Comparison of ENCODE assay signal across 8 cellular contexts in the genomic region with DNA sequence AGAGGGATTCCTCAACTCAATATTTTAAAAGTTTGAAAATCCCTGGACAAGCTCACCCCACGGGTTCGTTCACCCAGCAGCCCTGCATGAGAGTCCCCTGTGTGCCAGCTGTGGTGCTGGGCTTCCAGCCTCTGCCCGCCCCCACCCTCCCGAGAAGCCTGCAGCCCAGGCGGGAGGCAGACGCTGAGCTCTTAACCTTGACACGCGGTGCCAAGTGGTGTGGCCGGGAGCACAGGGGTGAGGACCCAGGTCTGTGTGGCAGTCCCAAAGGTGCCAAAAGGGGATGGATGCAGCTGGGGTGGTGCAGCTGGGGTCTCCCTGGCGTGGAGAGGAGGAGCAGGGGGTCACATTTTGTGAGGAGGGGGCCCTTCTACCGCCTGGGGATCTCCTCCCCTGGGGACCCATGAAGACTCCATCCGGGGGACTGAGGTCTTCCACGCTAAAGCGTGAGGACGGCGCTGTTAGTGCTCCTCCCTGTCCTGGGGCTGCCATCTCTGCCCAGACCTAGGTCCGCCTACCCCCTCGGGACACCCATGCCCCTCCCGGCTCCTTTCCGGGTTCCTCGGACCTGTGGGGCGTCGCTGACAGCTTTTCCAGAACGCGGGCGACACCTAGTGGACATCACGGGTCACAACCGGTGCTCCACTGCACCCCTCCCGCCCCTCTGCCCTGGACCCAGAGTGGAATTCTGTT. TPM values are rescaled to one million over a fixed set of nuclear protein-coding genes. Genes with fewer than 3 reads are reported as not detected.
DNase-seq lines count a peak whose midpoint lies in the region; ATAC-seq lines count a peak whose summit lies in the region.

No MANE protein-coding gene starts in this region.

- H3K36me3 Mint-ChIP-seq in effector memory CD8-positive, alpha-beta T cell (ENCODE audit: insufficient read depth) = no peaks in the 10 kb centered on the region

- peak; percentile 71 for ATAC-seq in HG03342 (IDR thresholded peaks at IDR 0.05; ENCODE audit: unreplicated experiment)
- peak; percentile 94 for ATAC-seq in effector memory CD8-positive, alpha-beta T cell (replicated peaks)
- no peak for ATAC-seq in HG02840 (IDR thresholded peaks at IDR 0.05; ENCODE audit: low FRiP score, unreplicated experiment)

- WGBS in mesenchymal stem cell = 26% methylated on average over 29 of the region's 29 CpGs

- no peak overlapping the region for H2AK5ac ChIP-seq in mesenchymal stem cell (ENCODE audit: low read length, severe bottlenecking)

- no peaks in the 10 kb centered on the region for H3K27me3 Mint-ChIP-seq in effector memory CD8-positive, alpha-beta T cell

- no peaks in the 10 kb centered on the region for H3K9me3 Mint-ChIP-seq in effector memory CD8-positive, alpha-beta T cell

- H3K4me3 Mint-ChIP-seq in effector memory CD8-positive, alpha-beta T cell = peak overlapping the region; percentile 82 to 88

- no peak overlapping the region for H3K27ac ChIP-seq in mesenchymal stem cell (ENCODE audit: low read length, poor library complexity, severe bottlenecking)

- peak overlapping the region; percentile 88 for H3K9ac ChIP-seq in mesenchymal stem cell (ENCODE audit: low read length)

- peak overlapping the region; percentile 48 to 67 for H3K18ac ChIP-seq in mesenchymal stem cell (ENCODE audit: low read depth in 1 of 2, low read length in 2 of 2)

- peaks cover 6% of the 10 kb centered on the region for H3K4me1 ChIP-seq in mesenchymal stem cell (ENCODE audit: control insufficient read depth, insufficient read depth, low read depth, low read length)

- peak overlapping the region; percentile 58 for H2BK120ac ChIP-seq in mesenchymal stem cell (ENCODE audit: low read depth, low read length)

- H3K14ac ChIP-seq in mesenchymal stem cell (ENCODE audit: low read length in 2 of 2) = no peak overlapping the region

- DNase-seq in GDM1 (lab: John Stamatoyannopoulos, UW) (peak; percentile 48), NCI-H82 (lab: John Stamatoyannopoulos, UW) (peak; percentile 87), mesenchymal stem cell (peak; percentile 62)
- DNase-seq in activated CD8-positive, alpha-beta memory T cell treated with anti-CD3 and anti-CD28 coated beads for 4 hours (ENCODE audit: low read depth in 2 of 2) = peak; percentile 51 to 57
- DNase-seq in effector memory CD8-positive, alpha-beta T cell = peak; percentile 73
- DNase-seq in stimulated activated CD4-positive, alpha-beta T cell treated with anti-CD3 and anti-CD28 coated beads, TNF-alpha, amount 100 ng/mL, for 48 hours (ENCODE audit: low read depth in 3 of 3) = peak; percentile 51 to 72 (median 66)

- peaks cover 0 to 1% of the 10 kb centered on the region in 2 experiments for H3K27me3 ChIP-seq in mesenchymal stem cell (ENCODE audit: control insufficient read depth in 1 of 2, insufficient read depth in 1 of 2, low read length in 2 of 2)

- no peaks in the 10 kb centered on the region for H3K79me1 ChIP-seq in mesenchymal stem cell (replicated peaks; ENCODE audit: low read length, poor library complexity, severe bottlenecking)

- peak overlapping the region in 1 of 2 experiments; percentile 75 for H3K4me3 ChIP-seq in mesenchymal stem cell (ENCODE audit: insufficient read depth in 1 of 2, low read depth in 1 of 2, low read length in 2 of 2)

- H2BK12ac ChIP-seq in mesenchymal stem cell (ENCODE audit: low read length in 2 of 2) = peak overlapping the region in 1 of 2 experiments; percentile 87

- H2BK15ac ChIP-seq in mesenchymal stem cell (ENCODE audit: low read depth, poor library complexity, severe bottlenecking) = no peak overlapping the region

- no peak overlapping the region for H3K4ac ChIP-seq in mesenchymal stem cell (ENCODE audit: low read depth in 1 of 2, low read length in 2 of 2)

- H2BK5ac ChIP-seq in mesenchymal stem cell (ENCODE audit: low read depth, low read length, poor library complexity, severe bottlenecking) = no peak overlapping the region

- peak overlapping the region; percentile 46 for H4K91ac ChIP-seq in mesenchymal stem cell (ENCODE audit: low read length)

- H4K8ac ChIP-seq in mesenchymal stem cell (ENCODE audit: low read length) = peak overlapping the region; percentile 70

- H2AFZ ChIP-seq in mesenchymal stem cell (ENCODE audit: low read depth, low read length) = peak overlapping the region; percentile 54

- peaks cover 12 to 19% of the 10 kb centered on the region in 2 donors for H3K4me1 Mint-ChIP-seq in effector memory CD8-positive, alpha-beta T cell (ENCODE audit: low read depth in 2 of 2)

- no peaks in the 10 kb centered on the region for H3K9me3 ChIP-seq in mesenchymal stem cell (ENCODE audit: control insufficient read depth, low read length)

- H3K4me2 ChIP-seq in mesenchymal stem cell (ENCODE audit: low read length, poor library complexity, severe bottlenecking) = peak overlapping the region; percentile 74

- no peak overlapping the region for H3K23ac ChIP-seq in mesenchymal stem cell (ENCODE audit: low read length in 2 of 2)

- no peaks in the 10 kb centered on the region for H3K36me3 ChIP-seq in mesenchymal stem cell (ENCODE audit: control insufficient read depth in 1 of 2, insufficient read depth in 2 of 2, low read depth in 1 of 2, low read length in 2 of 2)

- H3K27ac Mint-ChIP-seq in effector memory CD8-positive, alpha-beta T cell = peak overlapping the region; percentile 54 to 83

RNA-seq across cellular contexts. Expression of a gene that starts 12.9 kb away (rescaled TPM):
- not detected for polyA plus RNA-seq in mesenchymal stem cell (2013, experiment 1 of 2)
- not detected for polyA plus RNA-seq in mesenchymal stem cell (2013, experiment 2 of 2)

RNA-seq across cellular contexts. Expression of a gene that starts 32.7 kb away (rescaled TPM):
- not detected for polyA plus RNA-seq in mesenchymal stem cell (2013, experiment 1 of 2)
- polyA plus RNA-seq in mesenchymal stem cell (2013, experiment 2 of 2) = not detected

RNA-seq across cellular contexts. Expression of a gene that starts 33.8 kb away (rescaled TPM):
- 0.03 TPM for polyA plus RNA-seq in mesenchymal stem cell (2013, experiment 1 of 2)
- polyA plus RNA-seq in mesenchymal stem cell (2013, experiment 2 of 2) = 0.03 TPM

RNA-seq across cellular contexts. Expression of a gene that starts 34.3 kb away (rescaled TPM):
- not detected for polyA plus RNA-seq in mesenchymal stem cell (2013, experiment 1 of 2)
- polyA plus RNA-seq in mesenchymal stem cell (2013, experiment 2 of 2) = not detected
